In the genomic region with DNA sequence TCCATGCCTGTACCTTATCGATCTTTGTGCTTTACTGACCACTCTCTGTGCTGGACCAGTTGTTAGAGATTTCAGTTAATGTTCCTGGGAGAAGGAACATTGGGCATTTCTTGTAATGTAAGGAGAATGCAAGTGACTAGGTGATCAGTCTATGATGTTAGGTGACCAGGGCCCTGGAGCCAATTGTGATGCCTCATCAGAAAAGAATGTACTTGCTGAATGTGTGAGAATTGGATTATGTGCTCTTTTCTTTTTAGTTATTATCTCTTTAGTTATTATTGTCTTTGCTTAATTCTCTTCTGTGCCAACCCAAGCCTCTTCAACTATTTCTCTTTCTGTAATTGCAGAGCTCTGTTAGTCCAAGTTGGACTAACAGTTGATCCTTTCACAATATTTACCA, we compare ENCODE assay signal across 26 cellular contexts.
"Had no signal": no experiment of that assay in that cellular context is flagged by ENCODE, and none has a peak within 500 bp of the region (broad histone marks: within the 10 kb centered on the region; RNA-seq: fewer than 3 reads in every experiment).

No MANE protein-coding gene starts in this region.

- H3K27ac Mint-ChIP-seq: immature natural killer cell; naive thymus-derived CD4-positive, alpha-beta T cell; natural killer cell treated with Interleukin-12 subunit alpha and Interleukin-12 subunit beta and Interleukin-15 and Interleukin-18, amount 100 ng/mL, for 72 hours; progenitor cell of endocrine pancreas; stimulated activated effector memory CD8-positive, alpha-beta T cell treated with anti-CD3 and anti-CD28 coated beads, Interleukin-12 subunit alpha, Interleukin-12 subunit beta, amount 100 ng/mL, for 72 hours; stimulated activated naive CD8-positive, alpha-beta T cell treated with anti-CD3 and anti-CD28 coated beads, Interleukin-15, Interleukin-2, amounts not matched to agents 100 ng/mL and 50 ng/mL, for 24 hours; type B pancreatic cell had no signal

- H3K4me3 Mint-ChIP-seq: immature natural killer cell; naive thymus-derived CD4-positive, alpha-beta T cell; natural killer cell treated with Interleukin-12 subunit alpha and Interleukin-12 subunit beta and Interleukin-15 and Interleukin-18, amount 100 ng/mL, for 72 hours; stimulated activated effector memory CD8-positive, alpha-beta T cell treated with anti-CD3 and anti-CD28 coated beads, Interleukin-12 subunit alpha, Interleukin-12 subunit beta, amount 100 ng/mL, for 72 hours; stimulated activated naive CD8-positive, alpha-beta T cell treated with anti-CD3 and anti-CD28 coated beads, Interleukin-15, Interleukin-2, amounts not matched to agents 100 ng/mL and 50 ng/mL, for 24 hours; type B pancreatic cell had no signal

- H3K36me3 ChIP-seq: left ventricle myocardium inferior, ovary, suprapubic skin, thoracic aorta, tibial artery, uterus had no signal

- H3K4me1 Mint-ChIP-seq: immature natural killer cell; naive thymus-derived CD4-positive, alpha-beta T cell; stimulated activated effector memory CD8-positive, alpha-beta T cell treated with anti-CD3 and anti-CD28 coated beads, Interleukin-12 subunit alpha, Interleukin-12 subunit beta, amount 100 ng/mL, for 72 hours had no signal

- H3K36me3 Mint-ChIP-seq: immature natural killer cell; naive thymus-derived CD4-positive, alpha-beta T cell; stimulated activated effector memory CD8-positive, alpha-beta T cell treated with anti-CD3 and anti-CD28 coated beads, Interleukin-12 subunit alpha, Interleukin-12 subunit beta, amount 100 ng/mL, for 72 hours; type B pancreatic cell had no signal

- H3K27me3 Mint-ChIP-seq: progenitor cell of endocrine pancreas; stimulated activated naive CD8-positive, alpha-beta T cell treated with anti-CD3 and anti-CD28 coated beads, Interleukin-15, Interleukin-2, amounts not matched to agents 100 ng/mL and 50 ng/mL, for 24 hours; type B pancreatic cell had no signal

- H3K4me3 ChIP-seq: left ventricle myocardium inferior, lung, mucosa of descending colon, ovary, skin epidermis, suprapubic skin, thoracic aorta, tibial artery, uterus had no signal

- H3K9me3 ChIP-seq: ovary, suprapubic skin, thoracic aorta, uterus had no signal

- DNase-seq: hippocampal formation; immature natural killer cell; kidney; left ventricle myocardium inferior; midbrain; mucosa of descending colon; naive thymus-derived CD4-positive, alpha-beta T cell; ovary; retina; right cardiac atrium; stimulated activated CD4-positive, alpha-beta T cell treated with anti-CD3 and anti-CD28 coated beads, Interleukin-12 subunit alpha, Interleukin-12 subunit beta, amount 100 ng/mL, for 4 hours; stimulated activated CD4-positive, alpha-beta T cell treated with anti-CD3 and anti-CD28 coated beads, Interleukin-15, amount 100 ng/mL, for 24 hours; stimulated activated CD4-positive, alpha-beta T cell treated with anti-CD3 and anti-CD28 coated beads, Interleukin-4, amount 100 ng/mL, for 24 hours; stimulated activated naive CD4-positive, alpha-beta T cell; tibial artery; uterus had no signal

- H3K9me3 Mint-ChIP-seq: type B pancreatic cell had no signal

- H3K27ac ChIP-seq: left ventricle myocardium inferior, ovary, skin epidermis, suprapubic skin, thoracic aorta, tibial artery, uterus had no signal

- H3K4me1 ChIP-seq: suprapubic skin, tibial artery, uterus had no signal

- ATAC-seq: mucosa of descending colon; naive thymus-derived CD4-positive, alpha-beta T cell; sciatic nerve; stimulated activated effector memory CD8-positive, alpha-beta T cell treated with anti-CD3 and anti-CD28 coated beads, Interleukin-12 subunit alpha, Interleukin-12 subunit beta, amount 100 ng/mL, for 72 hours had no signal

- H3K27me3 ChIP-seq: ovary, suprapubic skin, tibial artery, uterus had no signal
